15 cellular contexts compared by ENCODE assay signal in genomic region chr3:157868168-157868567, GRCh38.
DNase-seq lines count a peak whose midpoint lies in the region; ATAC-seq and TF ChIP-seq lines count a peak whose summit lies in the region.
"Had no signal": no experiment of that assay in that cellular context is flagged by ENCODE, and none has a peak within 500 bp of the region (broad histone marks: within the 10 kb centered on the region; RNA-seq: fewer than 3 reads in every experiment).

No MANE protein-coding gene starts in this region.

- no peaks in the 10 kb centered on the region for H3K36me3 ChIP-seq in fibroblast of lung (ENCODE audit: control insufficient read depth, insufficient read depth, low read length)
- no peaks in the 10 kb centered on the region for H3K36me3 ChIP-seq in HAP-1 (replicated peaks)

- H3K4me1 ChIP-seq in fibroblast of lung (ENCODE audit: control insufficient read depth, extremely low read depth, insufficient read depth, low read length) (no peaks in the 10 kb centered on the region), HAP-1 (no peaks in the 10 kb centered on the region)

- no peaks in the 10 kb centered on the region for H3K79me2 ChIP-seq in fibroblast of lung (ENCODE audit: control insufficient read depth, insufficient read depth, low read length)

- H3K27me3 ChIP-seq in fibroblast of lung (ENCODE audit: control insufficient read depth, insufficient read depth, low read length) (no peaks in the 10 kb centered on the region), HAP-1 (ENCODE audit: low read depth) (no peaks in the 10 kb centered on the region)

- DNase-seq in AG09309 (ENCODE audit: low read depth) (peak; percentile 64), RPMI7951 (ENCODE audit: low read depth) (peak; percentile 59), fibroblast of lung (ENCODE audit: low read depth in 2 of 2) (peak; percentile 45 to 63), GM20000 (ENCODE audit: low spot score) (no peak), HAP-1 (ENCODE audit: low spot score in 2 of 2) (no peak)
- no peak for DNase-seq in activated naive CD4-positive, alpha-beta T cell treated with anti-CD3 and anti-CD28 coated beads, Interleukin-2, amount 50 U/mL, for 16 hours
- DNase-seq: ACHN, activated gamma-delta T cell treated with Interleukin-2 at 50 U/mL for 16 hours, DMS 273 treated with DMSO at 0.1 percent for 48 hours, small intestine had no signal

- TF ChIP-seq CTCF in AG09309 (IDR thresholded peaks at IDR 0.05; ENCODE audit: control insufficient read depth, insufficient read depth, low read depth, low read length, missing control alignments): no peak
- TF ChIP-seq CTCF in fibroblast of lung (conservative IDR thresholded peaks at IDR 0.05 in 1 of 2, IDR thresholded peaks at IDR 0.05 in 1 of 2; ENCODE audit: low read depth in 1 of 2, low read length in 2 of 2): no peak
- TF ChIP-seq CTCF in nephron (IDR thresholded peaks at IDR 0.05; ENCODE audit: unreplicated experiment in 3 of 3): no peak
- TF ChIP-seq CTCF in GM20000 (IDR thresholded peaks at IDR 0.05; ENCODE audit: extremely low read depth, missing control alignments): no peak

- H3K27ac ChIP-seq in fibroblast of lung (ENCODE audit: insufficient read depth, low read length): no peak overlapping the region
- H3K27ac ChIP-seq: SK-N-MC, VCaP had no signal

- no peak overlapping the region for H3K4me3 Mint-ChIP-seq in nephron
- H3K4me3 Mint-ChIP-seq: memory B cell had no signal

- no peaks in the 10 kb centered on the region for H3K36me3 Mint-ChIP-seq in nephron (ENCODE audit: low read depth)
- H3K36me3 Mint-ChIP-seq: memory B cell had no signal

- H3K27me3 Mint-ChIP-seq in nephron (ENCODE audit: low read depth): peaks cover 2% of the 10 kb centered on the region

- H3K27ac Mint-ChIP-seq in nephron: peak overlapping the region in 2 of 3 experiments; percentile 12 to 30
- H3K27ac Mint-ChIP-seq: memory B cell had no signal

- H4K20me1 ChIP-seq in fibroblast of lung (ENCODE audit: control insufficient read depth, extremely low read depth, insufficient read depth, low read length): no peaks in the 10 kb centered on the region

- H3K9me3 ChIP-seq in fibroblast of lung (ENCODE audit: control insufficient read depth, insufficient read depth, low read depth, low read length): no peaks in the 10 kb centered on the region
- H3K9me3 ChIP-seq in HAP-1: no peaks in the 10 kb centered on the region

- in situ Hi-C loops in HAP-1 (cut with MboI; ENCODE audit: low sequenced_read_pairs): no loop called here

- no peak overlapping the region for H3K4me3 ChIP-seq in AG09309 (ENCODE audit: control insufficient read depth, low read depth, low read length)
- no peak overlapping the region for H3K4me3 ChIP-seq in fibroblast of lung (replicated peaks in 1 of 4; ENCODE audit: control extremely low read depth in 1 of 4, insufficient read depth in 1 of 4, low read depth in 3 of 4, low read length in 4 of 4)
- no peak overlapping the region for H3K4me3 ChIP-seq in HAP-1
- H3K4me3 ChIP-seq: SK-N-MC had no signal

- H3K4me2 ChIP-seq in fibroblast of lung (ENCODE audit: extremely low read depth, insufficient read depth, low read length): no peak overlapping the region

- ATAC-seq in HG03196 (IDR thresholded peaks at IDR 0.05; ENCODE audit: unreplicated experiment): no peak

- H3K4me1 Mint-ChIP-seq in nephron: peaks cover 10% of the 10 kb centered on the region
- H3K4me1 Mint-ChIP-seq: memory B cell had no signal

- no peaks in the 10 kb centered on the region for H3K9me3 Mint-ChIP-seq in nephron
- H3K9me3 Mint-ChIP-seq: memory B cell had no signal

- H3K9ac ChIP-seq in fibroblast of lung (ENCODE audit: insufficient read depth, low read length): no peak overlapping the region

- H2AFZ ChIP-seq in fibroblast of lung (ENCODE audit: low read length): no peak overlapping the region

Comparison
In these comparisons a context has a peak if more than half of its experiments do, and no peak if none do; other contexts are left out.
1. DNase-seq: peak in AG09309 (single experiment), RPMI7951 (single experiment) and fibroblast of lung (2 of 2); none in GM20000 (single experiment), activated naive CD4-positive, alpha-beta T cell treated with anti-CD3 and anti-CD28 coated beads, Interleukin-2, amount 50 U/mL, for 16 hours (single experiment) and HAP-1 (0 of 2).